In genomic region chr7:46385662-46386309, GRCh38 we compare ENCODE assay signal across 12 cellular contexts.
DNase-seq lines count a peak whose midpoint lies in the region; ATAC-seq and TF ChIP-seq lines count a peak whose summit lies in the region.
"Had no signal": no experiment of that assay in that cellular context is flagged by ENCODE, and none has a peak within 500 bp of the region (broad histone marks: within the 10 kb centered on the region; RNA-seq: fewer than 3 reads in every experiment).

No MANE protein-coding gene starts in this region.

- no peaks in the 10 kb centered on the region for H3K79me2 ChIP-seq in smooth muscle cell (ENCODE audit: low read depth)

- H3K4me2 ChIP-seq in smooth muscle cell: peak overlapping the region; percentile 22

- H2AFZ ChIP-seq in smooth muscle cell (ENCODE audit: low read depth): no peak overlapping the region

- peak overlapping the region; percentile 70 for H3K27ac ChIP-seq in smooth muscle cell (ENCODE audit: low read depth)
- H3K27ac ChIP-seq: colonic mucosa, SK-N-MC had no signal

- H3K4me3 ChIP-seq in adipocyte (ENCODE audit: low read length) (no peak overlapping the region), foreskin fibroblast (ENCODE audit: low read depth in 1 of 2, low read length in 2 of 2) (no peak overlapping the region), smooth muscle cell (no peak overlapping the region)
- H3K4me3 ChIP-seq: colonic mucosa, SK-N-MC had no signal

- TF ChIP-seq CTCF in foreskin fibroblast (IDR thresholded peaks at IDR 0.05; ENCODE audit: low read depth, low read length) (no peak), smooth muscle cell (IDR thresholded peaks at IDR 0.05; ENCODE audit: borderline replicate concordance, insufficient read depth, poor library complexity, severe bottlenecking) (no peak)

- no peaks in the 10 kb centered on the region for H3K27me3 ChIP-seq in adipocyte (replicated peaks; ENCODE audit: control insufficient read depth, insufficient read depth, low read length)
- no peaks in the 10 kb centered on the region for H3K27me3 ChIP-seq in smooth muscle cell (ENCODE audit: low read depth)
- H3K27me3 ChIP-seq: colonic mucosa had no signal

- H3K9me3 ChIP-seq in adipocyte (ENCODE audit: control insufficient read depth, low read length): peaks cover 11% of the 10 kb centered on the region
- H3K9me3 ChIP-seq in smooth muscle cell (replicated peaks; ENCODE audit: low read depth): no peaks in the 10 kb centered on the region
- H3K9me3 ChIP-seq: colonic mucosa had no signal

- no peaks in the 10 kb centered on the region for H3K36me3 ChIP-seq in adipocyte (ENCODE audit: control insufficient read depth, insufficient read depth, low read length, severe bottlenecking)
- no peaks in the 10 kb centered on the region for H3K36me3 ChIP-seq in smooth muscle cell (ENCODE audit: low read depth)
- H3K36me3 ChIP-seq: colonic mucosa had no signal

- H3K9ac ChIP-seq in adipocyte (ENCODE audit: low read length) (peak overlapping the region; percentile 58), smooth muscle cell (ENCODE audit: low read depth) (no peak overlapping the region)

- no peaks in the 10 kb centered on the region for H4K20me1 ChIP-seq in smooth muscle cell (ENCODE audit: low read depth)

- no peak for ATAC-seq in HG03442 (IDR thresholded peaks at IDR 0.05; ENCODE audit: unreplicated experiment)

- peaks cover 14% of the 10 kb centered on the region for H3F3A ChIP-seq in smooth muscle cell (ENCODE audit: low read depth)

- DNase-seq in H4 (ENCODE audit: low spot score) (peak; percentile 50), adipocyte (ENCODE audit: low read depth) (peak; percentile 77), foreskin fibroblast (peak; percentile 87 to 93), smooth muscle cell (lab: John Stamatoyannopoulos, UW; ENCODE audit: unreplicated experiment) (no peak), ureter (ENCODE audit: low spot score) (no peak), OCI-M1 (lab: John Stamatoyannopoulos, UW) (no peak)
- no peak for DNase-seq in stimulated activated CD4-positive, alpha-beta T cell treated with anti-CD3 and anti-CD28 coated beads, Interleukin-2, amount 100 ng/mL, for 24 hours
- DNase-seq: colonic mucosa, DND-41, NCI-H510A treated with DMSO at 0.1 percent for 48 hours had no signal

- H3K4me1 ChIP-seq in adipocyte (ENCODE audit: control insufficient read depth, insufficient read depth, low read length) (peaks cover 56% of the 10 kb centered on the region), smooth muscle cell (ENCODE audit: low read depth) (peaks cover 5% of the 10 kb centered on the region)
- H3K4me1 ChIP-seq: colonic mucosa had no signal

Comparison
In these comparisons a context has a peak if more than half of its experiments do, and no peak if none do; other contexts are left out.
1. DNase-seq: peak in H4 (single experiment), adipocyte (single experiment) and foreskin fibroblast (2 of 2); none in smooth muscle cell (single experiment), ureter (single experiment), OCI-M1 (single experiment) and stimulated activated CD4-positive, alpha-beta T cell treated with anti-CD3 and anti-CD28 coated beads, Interleukin-2, amount 100 ng/mL, for 24 hours (0 of 2).